ENCODE assay signal across 17 cellular contexts in genomic region chr15:37517506-37517905, GRCh38.
A peak's percentile ranks its signal among the peaks of the same experiment; 100 is the strongest.
DNase-seq lines count a peak whose midpoint lies in the region; ATAC-seq and TF ChIP-seq lines count a peak whose summit lies in the region.
"Had no signal": no experiment of that assay in that cellular context is flagged by ENCODE, and none has a peak within 500 bp of the region (broad histone marks: within the 10 kb centered on the region; RNA-seq: fewer than 3 reads in every experiment).

No MANE protein-coding gene starts in this region.

- no peak for ATAC-seq in SK-N-SH treated with all-trans-retinoic acid at 6 μM for 48 hours
- ATAC-seq: CD8-positive, alpha-beta T cell; HCT116 had no signal

- H3K4me3 ChIP-seq in astrocyte of the cerebellum (ENCODE audit: low read depth, low read length) (no peak overlapping the region), retinal pigment epithelial cell (ENCODE audit: low read length) (no peak overlapping the region)
- H3K4me3 ChIP-seq: BLaER1, GM23248 had no signal

- DNase-seq in NCI-H1694 treated with DMSO at 0.1 percent for 48 hours (lab: John Stamatoyannopoulos, UW), result peak; percentile 58
- no peak for DNase-seq in NCI-H1694 (lab: John Stamatoyannopoulos, UW)
- DNase-seq in NCI-H524 (lab: John Stamatoyannopoulos, UW), result peak; percentile 58 to 89
- DNase-seq in astrocyte of the cerebellum (ENCODE audit: low read depth), result peak; percentile 29
- DNase-seq in retinal pigment epithelial cell (ENCODE audit: low read depth), result peak; percentile 78
- DNase-seq in activated CD4-positive, alpha-beta T cell treated with anti-CD3 and anti-CD28 coated beads for 48 hours, result no peak
- no peak for DNase-seq in NCI-H146 (lab: John Stamatoyannopoulos, UW)
- DNase-seq: Caco-2; CD4-positive, CD25-positive, alpha-beta regulatory T cell; CD8-positive, alpha-beta T cell; DMS153; DND-41; GM23248; H7 had no signal

- in situ Hi-C loops in astrocyte of the cerebellum (cut with HindIII; ENCODE audit: low sequenced_read_pairs), result no loop called here

- TF ChIP-seq CTCF in astrocyte of the cerebellum (IDR thresholded peaks at IDR 0.05; ENCODE audit: low read depth, low read length, missing control alignments) (no peak), retinal pigment epithelial cell (conservative IDR thresholded peaks at IDR 0.05; ENCODE audit: low read depth, low read length) (no peak)

TF ChIP-seq in SK-N-SH treated with all-trans-retinoic acid at 6 μM for 48 hours, 23 proteins besides CTCF, POLR2A, EP300 and RAD21:
- TF ChIP-seq CREB5 (CRISPR knock-in tag; IDR thresholded peaks at IDR 0.05; ENCODE audit: low read depth), result no peak
- no peak for TF ChIP-seq TOX (CRISPR knock-in tag; IDR thresholded peaks at IDR 0.05; ENCODE audit: borderline replicate concordance)
- no peak for TF ChIP-seq PPARA (CRISPR knock-in tag; IDR thresholded peaks at IDR 0.05; ENCODE audit: borderline replicate concordance)
- no peak for TF ChIP-seq ISL1 (CRISPR knock-in tag; IDR thresholded peaks at IDR 0.05)
TF ChIP-seq in SK-N-SH treated with all-trans-retinoic acid at 6 μM for 48 hours: peak in this region for 0.

Comparison
In these comparisons a context has a peak if more than half of its experiments do, and no peak if none do; other contexts are left out.
1. DNase-seq: peak in NCI-H1694 treated with DMSO at 0.1 percent for 48 hours (single experiment), NCI-H524 (2 of 2), astrocyte of the cerebellum (single experiment) and retinal pigment epithelial cell (single experiment); none in NCI-H1694 (single experiment), activated CD4-positive, alpha-beta T cell treated with anti-CD3 and anti-CD28 coated beads for 48 hours (single experiment) and NCI-H146 (single experiment).